27 cellular contexts compared by ENCODE assay signal in genomic region chr12:49340095-49340870, GRCh38. TPM values are rescaled to one million over a fixed set of nuclear protein-coding genes. Genes with fewer than 3 reads are reported as not detected.
A peak's percentile ranks its signal among the peaks of the same experiment; 100 is the strongest.
DNase-seq lines count a peak whose midpoint lies in the region; ATAC-seq, FAIRE-seq and TF ChIP-seq lines count a peak whose summit lies in the region.
"Had no signal": no experiment of that assay in that cellular context is flagged by ENCODE, and none has a peak within 500 bp of the region (broad histone marks: within the 10 kb centered on the region; RNA-seq: fewer than 3 reads in every experiment).

No MANE protein-coding gene starts in this region.

- TF ChIP-seq CTCF in RWPE2 (IDR thresholded peaks at IDR 0.05; ENCODE audit: poor library complexity, severe bottlenecking) = no peak
- TF ChIP-seq CTCF in endothelial cell (IDR thresholded peaks at IDR 0.05; ENCODE audit: unreplicated experiment) = no peak
- no peak for TF ChIP-seq CTCF in osteoblast (IDR thresholded peaks at IDR 0.05; ENCODE audit: extremely low read depth, low read depth, low read length)

- no peak overlapping the region for H3K27ac ChIP-seq in RWPE2 (ENCODE audit: poor library complexity, severe bottlenecking)
- no peak overlapping the region for H3K27ac ChIP-seq in osteoblast (ENCODE audit: low read depth, low read length)
- H3K27ac ChIP-seq: epithelial cell of prostate, left ventricle myocardium inferior, uterus had no signal

- H3K9me3 ChIP-seq in RWPE2 (ENCODE audit: severe bottlenecking) (no peaks in the 10 kb centered on the region), osteoblast (ENCODE audit: low read depth, low read length) (no peaks in the 10 kb centered on the region)
- H3K9me3 ChIP-seq: A549, left ventricle myocardium inferior, uterus had no signal

- H3K27me3 ChIP-seq in RWPE2 (ENCODE audit: insufficient read depth, poor library complexity, severe bottlenecking) (peaks cover 39% of the 10 kb centered on the region), osteoblast (ENCODE audit: insufficient read depth, low read length) (peaks cover 77% of the 10 kb centered on the region)

- no peak overlapping the region for H2AFZ ChIP-seq in osteoblast (ENCODE audit: low read length)

- DNase-seq in AG20443 (ENCODE audit: low spot score) (peak; percentile 3), RWPE2 (ENCODE audit: low spot score) (peak; percentile 9), endothelial cell (ENCODE audit: low spot score) (no peak), osteoblast (ENCODE audit: insufficient read length, low spot score, missing footprints) (peak; percentile 76), NCI-H1048 (lab: John Stamatoyannopoulos, UW) (no peak), urothelium cell line (ENCODE audit: low spot score) (no peak)
- no peak for DNase-seq in activated CD4-positive, alpha-beta T cell treated with anti-CD3 and anti-CD28 coated beads, Interleukin-2, amount 50 U/mL, for 4 hours
- DNase-seq: activated CD8-positive, alpha-beta T cell treated with anti-CD3 and anti-CD28 coated beads, Interleukin-2, amount 10 ng/mL, durations not matched to agents 7 days and 5 days; AML-193; CD4-positive, CD25-positive, alpha-beta regulatory T cell; hypothalamus; left ventricle myocardium inferior; mesenchymal stem cell; NCI-H1436 treated with DMSO at 0.1 percent for 48 hours; NCI-H226; PC-3; stimulated activated naive CD4-positive, alpha-beta T cell; uterus had no signal

- H3K36me3 ChIP-seq in RWPE2 (ENCODE audit: low read depth) = no peaks in the 10 kb centered on the region
- H3K36me3 ChIP-seq in osteoblast (ENCODE audit: insufficient read depth, low read length) = no peaks in the 10 kb centered on the region
- H3K36me3 ChIP-seq: left ventricle myocardium inferior, uterus had no signal

- no peak for FAIRE-seq in urothelium cell line (lab: Jason Lieb, UNC)
- FAIRE-seq: A549, bronchial epithelial cell, H54, HepG2, small intestine had no signal

- H3K4me3 ChIP-seq in RWPE2 (ENCODE audit: severe bottlenecking) (no peak overlapping the region), osteoblast (ENCODE audit: insufficient read depth, low read length) (no peak overlapping the region)
- H3K4me3 ChIP-seq: A549, left ventricle myocardium inferior, uterus had no signal

- H3K4me1 Mint-ChIP-seq in endothelial cell (ENCODE audit: unreplicated experiment) = peaks cover 13% of the 10 kb centered on the region
- H3K4me1 Mint-ChIP-seq in activated T-helper 17 cell treated with anti-CD3 and anti-CD28 coated beads, Interleukin-2, amount 50 U/mL, for 72 hours = peaks cover 13% of the 10 kb centered on the region

- ATAC-seq in RWPE2 (ENCODE audit: low read depth) = no peak
- no peak for ATAC-seq in activated T-helper 17 cell treated with anti-CD3 and anti-CD28 coated beads, Interleukin-2, amount 50 U/mL, for 72 hours (replicated peaks)
- ATAC-seq: A549; activated CD8-positive, alpha-beta T cell treated with anti-CD3 and anti-CD28 coated beads, Interleukin-2, amount 10 ng/mL, durations not matched to agents 7 days and 5 days; HepG2; PC-3 had no signal

- no peaks in the 10 kb centered on the region for H3K79me2 ChIP-seq in osteoblast (ENCODE audit: insufficient read depth, low read length)

- no peaks in the 10 kb centered on the region for H3K9me3 Mint-ChIP-seq in endothelial cell (ENCODE audit: unreplicated experiment)
- no peaks in the 10 kb centered on the region for H3K9me3 Mint-ChIP-seq in activated T-helper 17 cell treated with anti-CD3 and anti-CD28 coated beads, Interleukin-2, amount 50 U/mL, for 72 hours

- H3K4me2 ChIP-seq in osteoblast (ENCODE audit: insufficient read depth, low read length) = no peak overlapping the region
- H3K4me2 ChIP-seq: A549 had no signal

- peaks cover 44% of the 10 kb centered on the region for H3K27me3 Mint-ChIP-seq in endothelial cell (ENCODE audit: unreplicated experiment)
- H3K27me3 Mint-ChIP-seq in activated T-helper 17 cell treated with anti-CD3 and anti-CD28 coated beads, Interleukin-2, amount 50 U/mL, for 72 hours = peaks cover 46% of the 10 kb centered on the region

- H4K20me1 ChIP-seq in osteoblast (ENCODE audit: insufficient read depth, low read length) = no peaks in the 10 kb centered on the region

- H3K4me1 ChIP-seq in RWPE2 (ENCODE audit: insufficient read depth, poor library complexity, severe bottlenecking) (no peaks in the 10 kb centered on the region), osteoblast (ENCODE audit: insufficient read depth, low read length) (peaks cover 15% of the 10 kb centered on the region)

- H3K27ac Mint-ChIP-seq in endothelial cell (ENCODE audit: unreplicated experiment) = no peak overlapping the region
- no peak overlapping the region for H3K27ac Mint-ChIP-seq in activated T-helper 17 cell treated with anti-CD3 and anti-CD28 coated beads, Interleukin-2, amount 50 U/mL, for 72 hours
- H3K27ac Mint-ChIP-seq: activated CD8-positive, alpha-beta T cell treated with anti-CD3 and anti-CD28 coated beads, Interleukin-2, amount 10 ng/mL, durations not matched to agents 7 days and 5 days; activated naive CD8-positive, alpha-beta T cell; CD4-positive, CD25-positive, alpha-beta regulatory T cell had no signal

- H3K4me3 Mint-ChIP-seq in endothelial cell (ENCODE audit: unreplicated experiment) = peak overlapping the region; percentile 27
- H3K4me3 Mint-ChIP-seq in activated T-helper 17 cell treated with anti-CD3 and anti-CD28 coated beads, Interleukin-2, amount 50 U/mL, for 72 hours = no peak overlapping the region
- H3K4me3 Mint-ChIP-seq: activated CD8-positive, alpha-beta T cell treated with anti-CD3 and anti-CD28 coated beads, Interleukin-2, amount 10 ng/mL, durations not matched to agents 7 days and 5 days had no signal

- peaks cover 4% of the 10 kb centered on the region for H3K36me3 Mint-ChIP-seq in endothelial cell (ENCODE audit: low read depth, unreplicated experiment)
- H3K36me3 Mint-ChIP-seq in activated T-helper 17 cell treated with anti-CD3 and anti-CD28 coated beads, Interleukin-2, amount 50 U/mL, for 72 hours (ENCODE audit: low read depth) = no peaks in the 10 kb centered on the region
- H3K36me3 Mint-ChIP-seq: activated naive CD8-positive, alpha-beta T cell; CD4-positive, CD25-positive, alpha-beta regulatory T cell had no signal

RNA-seq across cellular contexts. Expression of gene C1QL4, which starts 3.3 kb away (rescaled TPM):
- total RNA-seq in endothelial cell (ENCODE audit: unreplicated experiment) = not detected
- total RNA-seq in osteoblast = 0.36 TPM in 1 of 2 replicates, not detected in the other
- not detected for total RNA-seq in activated T-helper 17 cell treated with anti-CD3 and anti-CD28 coated beads, Interleukin-2, amount 50 U/mL, for 72 hours
- total RNA-seq: activated CD8-positive, alpha-beta T cell treated with anti-CD3 and anti-CD28 coated beads, Interleukin-2, amount 10 ng/mL, durations not matched to agents 7 days and 5 days; bronchial epithelial cell; CD4-positive, CD25-positive, alpha-beta regulatory T cell; HepG2; left ventricle myocardium inferior; T-helper 2 cell treated with Interferon-gamma antibody and Interleukin-4, amounts not matched to agents 100 ng/mL and 5 ng/mL, for 36 hours had no signal

RNA-seq across cellular contexts. Expression of gene DNAJC22, which starts 6.4 kb away (rescaled TPM):
- total RNA-seq in endothelial cell (ENCODE audit: unreplicated experiment) (1.8 TPM), osteoblast (0.29 and 1.1 TPM in 2 replicates)
- total RNA-seq in activated T-helper 17 cell treated with anti-CD3 and anti-CD28 coated beads, Interleukin-2, amount 50 U/mL, for 72 hours = not detected
- total RNA-seq: CD4-positive, CD25-positive, alpha-beta regulatory T cell had no signal

RNA-seq across cellular contexts. Expression of gene TROAP, which starts 17.2 kb away (rescaled TPM):
- 12.4 TPM for total RNA-seq in endothelial cell (ENCODE audit: unreplicated experiment)
- 2.5 and 3.5 TPM in 2 replicates for total RNA-seq in osteoblast
- total RNA-seq in activated T-helper 17 cell treated with anti-CD3 and anti-CD28 coated beads, Interleukin-2, amount 50 U/mL, for 72 hours = 10 to 100 TPM; 53.9 to 56.5 TPM

RNA-seq across cellular contexts. Expression of gene SPATS2, which starts 27.0 kb away (rescaled TPM):
- total RNA-seq in endothelial cell (ENCODE audit: unreplicated experiment) (37.3 TPM), osteoblast (23.3 and 25.7 TPM in 2 replicates)
- 10 to 100 TPM; 15.3 to 16.9 TPM for total RNA-seq in activated T-helper 17 cell treated with anti-CD3 and anti-CD28 coated beads, Interleukin-2, amount 50 U/mL, for 72 hours

RNA-seq across cellular contexts. Expression of gene PRPH, which starts 45.3 kb away (rescaled TPM):
- total RNA-seq in endothelial cell (ENCODE audit: unreplicated experiment) (not detected), osteoblast (under 0.01 TPM in 1 of 2 replicates, not detected in the other)
- under 1 TPM in 1 of 2 donors, not detected in 1; 0.32 TPM for total RNA-seq in activated T-helper 17 cell treated with anti-CD3 and anti-CD28 coated beads, Interleukin-2, amount 50 U/mL, for 72 hours
- total RNA-seq: activated CD8-positive, alpha-beta T cell treated with anti-CD3 and anti-CD28 coated beads, Interleukin-2, amount 10 ng/mL, durations not matched to agents 7 days and 5 days; CD4-positive, CD25-positive, alpha-beta regulatory T cell; HepG2; left ventricle myocardium inferior; T-helper 2 cell treated with Interferon-gamma antibody and Interleukin-4, amounts not matched to agents 100 ng/mL and 5 ng/mL, for 36 hours had no signal

Comparison
In these comparisons a context has a peak if more than half of its experiments do, and no peak if none do; other contexts are left out.
1. DNase-seq: peak in AG20443 (single experiment), RWPE2 (single experiment) and osteoblast (single experiment); none in endothelial cell (single experiment), NCI-H1048 (single experiment), urothelium cell line (single experiment) and activated CD4-positive, alpha-beta T cell treated with anti-CD3 and anti-CD28 coated beads, Interleukin-2, amount 50 U/mL, for 4 hours (0 of 2).